15 cellular contexts compared by ENCODE assay signal in the genomic region with DNA sequence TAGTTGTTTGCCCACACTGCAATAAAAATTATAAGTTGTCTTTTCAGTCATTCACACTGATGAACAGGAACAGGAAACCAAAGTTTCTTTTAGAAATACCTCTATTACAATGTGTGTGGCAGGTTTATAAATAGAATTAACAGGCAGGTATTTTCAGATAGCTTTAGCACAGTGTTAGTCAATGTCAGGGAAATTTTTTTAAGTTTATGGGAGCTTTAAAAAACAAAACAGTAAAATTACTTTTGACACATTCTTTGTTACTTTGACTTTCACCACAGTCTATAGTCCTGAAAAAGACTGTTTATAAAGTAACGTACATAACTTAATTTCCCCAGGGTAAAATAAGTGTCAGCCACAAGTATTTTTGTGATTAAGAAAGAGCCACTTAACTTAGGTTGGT. TPM values are rescaled to one million over a fixed set of nuclear protein-coding genes. Genes with fewer than 3 reads are reported as not detected.
DNase-seq lines count a peak whose midpoint lies in the region; ATAC-seq and TF ChIP-seq lines count a peak whose summit lies in the region.
"Had no signal": no experiment of that assay in that cellular context is flagged by ENCODE, and none has a peak within 500 bp of the region (broad histone marks: within the 10 kb centered on the region; RNA-seq: fewer than 3 reads in every experiment).

No MANE protein-coding gene starts in this region.

- H3K36me3 ChIP-seq in breast epithelium (no peaks in the 10 kb centered on the region), right lobe of liver (no peaks in the 10 kb centered on the region)
- H3K36me3 ChIP-seq: left lung, neutrophil, vagina had no signal

- ATAC-seq in GM18511 (IDR thresholded peaks at IDR 0.05; ENCODE audit: unreplicated experiment) (peak; percentile 90), GM21381 (IDR thresholded peaks at IDR 0.05; ENCODE audit: unreplicated experiment) (peak; percentile 85), HG02973 (IDR thresholded peaks at IDR 0.05; ENCODE audit: unreplicated experiment) (peak; percentile 79), HG03571 (IDR thresholded peaks at IDR 0.05; ENCODE audit: unreplicated experiment) (peak; percentile 76), right lobe of liver (no peak)
- ATAC-seq: left lung, Panc1 had no signal

- no peak overlapping the region for H3K4me3 ChIP-seq in breast epithelium
- H3K4me3 ChIP-seq in right lobe of liver, result no peak overlapping the region
- H3K4me3 ChIP-seq: left lung, smooth muscle cell, vagina had no signal

- no peaks in the 10 kb centered on the region for H3K27me3 ChIP-seq in breast epithelium
- H3K27me3 ChIP-seq in right lobe of liver, result no peaks in the 10 kb centered on the region
- H3K27me3 ChIP-seq: left lung, neutrophil, vagina had no signal

- DNase-seq in breast epithelium (ENCODE audit: low spot score in 2 of 2), result no peak
- DNase-seq in right lobe of liver, result no peak
- no peak for DNase-seq in CD1c-positive myeloid dendritic cell (ENCODE audit: extremely low spot score)
- no peak for DNase-seq in central memory CD4-positive, alpha-beta T cell
- DNase-seq: glutamatergic neuron, left lung, NCI-H2081 treated with DMSO at 0.1 percent for 48 hours had no signal

- H3K27ac ChIP-seq in breast epithelium (no peak overlapping the region), right lobe of liver (no peak overlapping the region)
- H3K27ac ChIP-seq: left lung, neutrophil, vagina had no signal

- peaks cover 0 to 9% of the 10 kb centered on the region in 2 donors for H3K9me3 ChIP-seq in breast epithelium
- no peaks in the 10 kb centered on the region for H3K9me3 ChIP-seq in right lobe of liver
- H3K9me3 ChIP-seq: neutrophil, vagina had no signal

- WGBS in right lobe of liver (ENCODE audit: insufficient coverage, low coverage, low lambda C conversion rate, missing lambda C conversion rate), result 58% methylated on average over 1 of the region's 1 CpG

- intact Hi-C loops in breast epithelium (cut with DNase I; ENCODE audit: low total_unique reads), result no loop called here
- intact Hi-C loops in right lobe of liver (cut with DNase I), result no loop called here

- H3K4me1 ChIP-seq in breast epithelium (no peaks in the 10 kb centered on the region), right lobe of liver (no peaks in the 10 kb centered on the region)
- H3K4me1 ChIP-seq: left lung, vagina had no signal

- no peak for TF ChIP-seq POLR2A in breast epithelium (IDR thresholded peaks at IDR 0.05)
- TF ChIP-seq POLR2A in right lobe of liver (IDR thresholded peaks at IDR 0.05), result no peak

- TF ChIP-seq CTCF in breast epithelium (IDR thresholded peaks at IDR 0.05), result no peak
- TF ChIP-seq CTCF in right lobe of liver (IDR thresholded peaks at IDR 0.05), result no peak

RNA-seq across cellular contexts. Expression of a gene that starts 38.1 kb away (rescaled TPM):
- total RNA-seq in breast epithelium (10 to 100 TPM in 1 of 3 donors, 1 to 10 TPM in 2; 4.3 to 10.8 (median 6.3) TPM), right lobe of liver (1 to 10 TPM in 2 of 6 experiments, under 1 TPM in 4; 0.40 to 3.0 (median 0.62) TPM)

RNA-seq across cellular contexts. Expression of a gene that starts 38.9 kb away (rescaled TPM):
- total RNA-seq in breast epithelium (10 to 100 TPM; 64.6 to 85.9 (median 79.6) TPM), right lobe of liver (10 to 100 TPM; 12.9 to 39.1 (median 22.2) TPM)

Comparison
In these comparisons a context has a peak if more than half of its experiments do, and no peak if none do; other contexts are left out.
1. ATAC-seq: peak in GM18511 (single experiment), GM21381 (single experiment), HG02973 (single experiment) and HG03571 (single experiment); none in right lobe of liver (0 of 4).